ENCODE assay signal across 9 cellular contexts in the genomic region with DNA sequence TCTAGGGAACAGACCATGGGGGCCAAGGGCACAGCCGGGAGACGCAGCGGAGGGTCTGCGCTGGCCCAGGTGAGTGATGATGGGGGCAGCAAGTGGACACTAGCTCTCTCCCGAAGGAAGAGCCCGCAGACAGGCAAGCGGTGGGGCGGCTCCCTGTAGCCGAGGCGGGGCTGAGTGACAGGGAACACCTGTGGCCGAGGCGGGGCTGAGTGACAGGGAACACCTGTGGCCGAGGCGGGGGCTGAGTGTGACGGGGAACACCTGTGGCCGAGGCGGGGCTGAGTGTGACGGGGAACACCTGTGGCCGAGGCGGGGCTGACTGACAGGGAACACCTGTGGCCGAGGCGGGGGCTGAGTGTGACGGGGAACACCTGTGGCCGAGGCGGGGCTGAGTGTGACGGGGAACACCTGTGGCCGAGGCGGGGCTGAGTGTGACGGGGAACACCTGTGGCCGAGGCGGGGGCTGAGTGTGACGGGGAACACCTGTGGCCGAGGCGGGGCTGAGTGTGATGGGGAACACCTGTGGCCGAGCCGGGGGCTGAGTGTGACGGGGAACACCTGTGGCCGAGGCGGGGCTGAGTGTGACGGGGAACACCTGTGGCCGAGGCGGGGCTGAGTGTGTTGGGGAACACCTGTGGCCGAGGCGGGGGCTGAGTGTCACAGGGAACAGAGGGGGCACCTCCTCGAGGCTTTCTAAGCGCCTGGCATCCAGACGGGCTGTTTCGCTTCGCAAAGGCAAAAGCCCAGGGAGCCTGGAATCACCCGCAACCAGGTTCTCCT. TPM values are rescaled to one million over a fixed set of nuclear protein-coding genes. Genes with fewer than 3 reads are reported as not detected.
DNase-seq lines count a peak whose midpoint lies in the region; ATAC-seq and TF ChIP-seq lines count a peak whose summit lies in the region.
"Not testable (repeated sequence)": the region's sequence is repeated elsewhere in the genome, so short reads cannot be mapped to it uniquely, and the experiment has no call there.
"Had no signal": no experiment of that assay in that cellular context is flagged by ENCODE, and none has a peak within 500 bp of the region (broad histone marks: within the 10 kb centered on the region; RNA-seq: fewer than 3 reads in every experiment).

No MANE protein-coding gene starts in this region.

- H3K27me3 Mint-ChIP-seq in CD8-positive, alpha-beta T cell (ENCODE audit: low read depth); T-cell; osteocyte (ENCODE audit: unreplicated experiment): not testable (repeated sequence)

- not testable (repeated sequence) for H3K27ac ChIP-seq in CD8-positive, alpha-beta T cell (ENCODE audit: low read depth, low read length)
- peak overlapping the region; percentile 73 for H3K27ac ChIP-seq in angular gyrus (ENCODE audit: low read depth, low read length)
- H3K27ac ChIP-seq in epithelial cell of prostate, result peak overlapping the region; percentile 75
- H3K27ac ChIP-seq in left lung, result peak overlapping the region in 1 of 2 donors; percentile 95
- H3K27ac ChIP-seq in tibial nerve, result peak overlapping the region in 3 of 4 donors; percentile 88 to 96 (median 92)

- WGBS in tibial nerve, 2 donors, result 82% methylated on average over 36 to 40 of the region's 50 CpGs

- not testable (repeated sequence) for TF ChIP-seq EP300 in tibial nerve (IDR thresholded peaks at IDR 0.05)

- not testable (repeated sequence) for H3K9me3 ChIP-seq in CD8-positive, alpha-beta T cell (ENCODE audit: low read length); left lung; tibial nerve

- not testable (repeated sequence) for ATAC-seq in CD8-positive, alpha-beta T cell; T-cell (replicated peaks in 1 of 4); left lung

- DNase-seq in CD8-positive, alpha-beta T cell; Jurkat, Clone E6-1 (ENCODE audit: low read depth, low spot score); T-cell; epithelial cell of prostate (ENCODE audit: low read depth, low spot score); osteocyte (ENCODE audit: extremely low spot score, unreplicated experiment); tibial nerve (ENCODE audit: low spot score in 2 of 2): not testable (repeated sequence)
- DNase-seq in left lung, result peak in 1 of 2 donors; percentile 84

- TF ChIP-seq POLR2A in tibial nerve (IDR thresholded peaks at IDR 0.05), result not testable (repeated sequence)

- peak overlapping the region; percentile 52 for H3K4me3 ChIP-seq in CD8-positive, alpha-beta T cell (ENCODE audit: low read depth, low read length)
- peak overlapping the region; percentile 71 for H3K4me3 ChIP-seq in Jurkat, Clone E6-1 (ENCODE audit: low read length)
- H3K4me3 ChIP-seq in left lung (peak overlapping the region; percentile 72 to 76), tibial nerve (peak overlapping the region in 3 of 4 donors; percentile 65 to 90 (median 76))

- not testable (repeated sequence) for TF ChIP-seq CTCF in CD8-positive, alpha-beta T cell (IDR thresholded peaks at IDR 0.05); left lung (IDR thresholded peaks at IDR 0.05); osteocyte (IDR thresholded peaks at IDR 0.05); tibial nerve (IDR thresholded peaks at IDR 0.05)

- H3K36me3 Mint-ChIP-seq in CD8-positive, alpha-beta T cell, result peaks cover 34% of the 10 kb centered on the region
- not testable (repeated sequence) for H3K36me3 Mint-ChIP-seq in T-cell; osteocyte (ENCODE audit: unreplicated experiment)

- peak overlapping the region; percentile 60 for H3K27ac Mint-ChIP-seq in CD8-positive, alpha-beta T cell
- H3K27ac Mint-ChIP-seq in T-cell, result peak overlapping the region; percentile 46 to 69
- H3K27ac Mint-ChIP-seq in osteocyte (ENCODE audit: unreplicated experiment), result peak overlapping the region; percentile 34

- peak overlapping the region; percentile 95 for H3K4me3 Mint-ChIP-seq in CD8-positive, alpha-beta T cell
- H3K4me3 Mint-ChIP-seq in T-cell, result peak overlapping the region; percentile 73 to 87 (median 78)
- H3K4me3 Mint-ChIP-seq in osteocyte (ENCODE audit: unreplicated experiment), result peak overlapping the region; percentile 79

- not testable (repeated sequence) for H3K27me3 ChIP-seq in CD8-positive, alpha-beta T cell (ENCODE audit: insufficient read depth, low read length); left lung; tibial nerve

- peaks cover 11% of the 10 kb centered on the region for H3K4me1 ChIP-seq in CD8-positive, alpha-beta T cell (ENCODE audit: insufficient read depth, low read length)
- H3K4me1 ChIP-seq in left lung (peaks cover 0 to 14% of the 10 kb centered on the region in 2 donors), tibial nerve (peaks cover 0 to 15% (median 3%) of the 10 kb centered on the region in 4 donors)

- intact Hi-C loops in CD8-positive, alpha-beta T cell (cut with DNase I, micrococcal nuclease), result loop anchor here in 1 of 2 experiments (2.0 kb wide), 1 partner anchor 29 kb away; no protein-coding TSS in a partner anchor
- intact Hi-C loops in left lung (cut with DNase I), result not testable (repeated sequence)

- H3K9me3 Mint-ChIP-seq in CD8-positive, alpha-beta T cell; T-cell; osteocyte (ENCODE audit: unreplicated experiment): not testable (repeated sequence)

- H3K36me3 ChIP-seq in CD8-positive, alpha-beta T cell (ENCODE audit: insufficient read depth, low read length), result not testable (repeated sequence)
- peaks cover 0 to 47% of the 10 kb centered on the region in 2 donors for H3K36me3 ChIP-seq in left lung
- peaks cover 0 to 47% (median 0%) of the 10 kb centered on the region in 3 donors for H3K36me3 ChIP-seq in tibial nerve

- peaks cover 35% of the 10 kb centered on the region for H3K4me1 Mint-ChIP-seq in CD8-positive, alpha-beta T cell (ENCODE audit: low read depth)
- H3K4me1 Mint-ChIP-seq in T-cell (peaks cover 14 to 54% (median 21%) of the 10 kb centered on the region in 3 donors), osteocyte (ENCODE audit: unreplicated experiment) (peaks cover 17% of the 10 kb centered on the region)

- POLR2A ChIA-PET in CD8-positive, alpha-beta T cell (lab: Charles Lee), result interaction anchor here (1.7 to 5.8 kb wide), 5 partner anchors 9 to 28 kb away, joined by 6 to 107 read pairs (median 14); no protein-coding TSS in a partner anchor
- POLR2A ChIA-PET in T-cell (lab: Charles Lee), result interaction anchor here in 1 of 2 donors (0.6 kb wide), 1 partner anchor 151 kb away, joined by 7 read pairs; no protein-coding TSS in a partner anchor

- CTCF ChIA-PET in CD8-positive, alpha-beta T cell (lab: Charles Lee), result interaction anchor here (1.5 kb wide), 1 partner anchor 26 kb away, joined by 3 read pairs; no protein-coding TSS in a partner anchor
- CTCF ChIA-PET in T-cell (lab: Charles Lee), result interaction anchor here in 1 of 2 donors (0.6 kb wide), 1 partner anchor 11 kb away, joined by 4 read pairs; no protein-coding TSS in a partner anchor

RNA-seq across cellular contexts. Expression of a gene that starts 1.4 kb away (rescaled TPM):
- total RNA-seq in CD8-positive, alpha-beta T cell, result 10 to 100 TPM; 32.6 to 35.3 TPM
- 71.0 TPM for polyA plus RNA-seq in Jurkat, Clone E6-1 (2012; ENCODE audit: insufficient read depth, insufficient read length)
- 100 to 1,000 TPM in 1 of 5 donors, 10 to 100 TPM in 4; 55.0 to 105 (median 92.4) TPM for total RNA-seq in T-cell
- total RNA-seq in left lung, result 10 to 100 TPM; 51.7 to 55.8 TPM
- 69.3 and 72.3 TPM in 2 replicates for total RNA-seq in osteocyte
- total RNA-seq in tibial nerve, result 10 to 100 TPM; 49.6 to 67.5 (median 53.9) TPM

RNA-seq across cellular contexts. Expression of a gene that starts 1.7 kb away (rescaled TPM):
- not detected for total RNA-seq in CD8-positive, alpha-beta T cell
- not detected for polyA plus RNA-seq in Jurkat, Clone E6-1 (2012; ENCODE audit: insufficient read depth, insufficient read length)
- not detected for total RNA-seq in T-cell
- not detected for total RNA-seq in left lung
- total RNA-seq in osteocyte, result not detected in 2 replicates
- total RNA-seq in tibial nerve, result not detected
- total RNA-seq: renal cortical epithelial cell had no signal

RNA-seq across cellular contexts. Expression of a gene that starts 21.4 kb away (rescaled TPM):
- total RNA-seq in CD8-positive, alpha-beta T cell, result 100 to 1,000 TPM; 242 to 261 TPM
- polyA plus RNA-seq in Jurkat, Clone E6-1 (2012; ENCODE audit: insufficient read depth, insufficient read length), result 52.6 TPM
- total RNA-seq in T-cell (100 to 1,000 TPM; 190 to 252 (median 220) TPM), left lung (10 to 100 TPM; 46.1 to 66.3 TPM), osteocyte (61.1 and 63.5 TPM in 2 replicates), tibial nerve (10 to 100 TPM; 30.2 to 47.7 (median 37.6) TPM)

RNA-seq across cellular contexts. Expression of a gene that starts 25.5 kb away (rescaled TPM):
- under 1 TPM; 0.81 to 0.90 TPM for total RNA-seq in CD8-positive, alpha-beta T cell
- 0.54 TPM for polyA plus RNA-seq in Jurkat, Clone E6-1 (2012; ENCODE audit: insufficient read depth, insufficient read length)
- total RNA-seq in T-cell (1 to 10 TPM; 1.5 to 4.9 (median 2.8) TPM), left lung (under 1 TPM in 1 of 2 donors, not detected in 1; 0.23 TPM), osteocyte (0.47 and 1.7 TPM in 2 replicates), tibial nerve (not detected)
- total RNA-seq: renal cortical epithelial cell had no signal

RNA-seq across cellular contexts. Expression of a gene that starts 32.1 kb away (rescaled TPM):
- total RNA-seq in CD8-positive, alpha-beta T cell, result 1 to 10 TPM; 1.0 to 1.4 TPM
- polyA plus RNA-seq in Jurkat, Clone E6-1 (2012; ENCODE audit: insufficient read depth, insufficient read length), result 19.8 TPM
- total RNA-seq in T-cell, result 10 to 100 TPM in 1 of 5 donors, 1 to 10 TPM in 4; 2.8 to 10.3 (median 5.6) TPM
- total RNA-seq in left lung, result 10 to 100 TPM; 78.0 to 85.3 TPM
- 162 and 179 TPM in 2 replicates for total RNA-seq in osteocyte
- total RNA-seq in tibial nerve, result 1,000 to 10,000 TPM; 1,040 to 7,538 (median 2,843) TPM
